In genomic region chr13:33541962-33542308, GRCh38 we compare ENCODE assay signal across 8 cellular contexts.
DNase-seq lines count a peak whose midpoint lies in the region; ATAC-seq, FAIRE-seq and TF ChIP-seq lines count a peak whose summit lies in the region.

No MANE protein-coding gene starts in this region.

- peaks cover 58% of the 10 kb centered on the region for H3K4me1 Mint-ChIP-seq in activated CD4-positive, alpha-beta T cell treated with anti-CD3 and anti-CD28 coated beads for 36 hours
- H3K4me1 Mint-ChIP-seq in activated naive CD8-positive, alpha-beta T cell treated with anti-CD3 and anti-CD28 coated beads, Interleukin-2, amount 10 ng/mL, durations not matched to agents 7 days and 5 days, result peaks cover 23% of the 10 kb centered on the region

- no peak for TF ChIP-seq CTCF in kidney (IDR thresholded peaks at IDR 0.05; ENCODE audit: borderline replicate concordance, extremely low read depth, insufficient read depth)

- H3K27ac Mint-ChIP-seq in activated CD4-positive, alpha-beta T cell treated with anti-CD3 and anti-CD28 coated beads for 36 hours, result peak overlapping the region; percentile 96
- peak overlapping the region; percentile 96 for H3K27ac Mint-ChIP-seq in activated naive CD8-positive, alpha-beta T cell treated with anti-CD3 and anti-CD28 coated beads, Interleukin-2, amount 10 ng/mL, durations not matched to agents 7 days and 5 days

- POLR2A ChIA-PET in activated CD4-positive, alpha-beta T cell treated with anti-CD3 and anti-CD28 coated beads for 36 hours (lab: Charles Lee), result no interaction called here
- POLR2A ChIA-PET in activated naive CD8-positive, alpha-beta T cell treated with anti-CD3 and anti-CD28 coated beads, Interleukin-2, amount 10 ng/mL, durations not matched to agents 7 days and 5 days (lab: Charles Lee), result interaction anchor here (1.0 kb wide), 1 partner anchor 276 kb away, joined by 3 read pairs; the partner anchor contains the start of gene RFC3

- no peaks in the 10 kb centered on the region for H3K27me3 Mint-ChIP-seq in activated CD4-positive, alpha-beta T cell treated with anti-CD3 and anti-CD28 coated beads for 36 hours
- H3K27me3 Mint-ChIP-seq in activated naive CD8-positive, alpha-beta T cell treated with anti-CD3 and anti-CD28 coated beads, Interleukin-2, amount 10 ng/mL, durations not matched to agents 7 days and 5 days, result no peaks in the 10 kb centered on the region

- intact Hi-C loops in activated CD4-positive, alpha-beta T cell treated with anti-CD3 and anti-CD28 coated beads for 36 hours (cut with DNase I, micrococcal nuclease), result loop anchor here (1.0 to 10.0 kb wide), 24 partner anchors 70 to 1620 kb away; partner anchors contain the start of genes N4BP2L2 (in 2 of the 2), RFC3 (in 2 of the 2), BRCA2 (in 1 of the 2) and KL (in 1 of the 2)
- intact Hi-C loops in kidney (cut with DNase I), result no loop called here

- peaks cover 11% of the 10 kb centered on the region for H3K36me3 Mint-ChIP-seq in activated CD4-positive, alpha-beta T cell treated with anti-CD3 and anti-CD28 coated beads for 36 hours (ENCODE audit: low read depth)
- peaks cover 7% of the 10 kb centered on the region for H3K36me3 Mint-ChIP-seq in activated naive CD8-positive, alpha-beta T cell treated with anti-CD3 and anti-CD28 coated beads, Interleukin-2, amount 10 ng/mL, durations not matched to agents 7 days and 5 days

- H3K36me3 ChIP-seq in kidney (ENCODE audit: control insufficient read depth in 1 of 2, insufficient read depth in 2 of 2, low read length in 2 of 2), result no peaks in the 10 kb centered on the region

- H3K27ac ChIP-seq in kidney (ENCODE audit: low read depth in 2 of 2, low read length in 2 of 2) (peak overlapping the region; percentile 96 to 99), temporal lobe (ENCODE audit: low read depth, low read length) (peak overlapping the region; percentile 100)

- ATAC-seq in activated CD4-positive, alpha-beta T cell treated with anti-CD3 and anti-CD28 coated beads for 36 hours, result no peak
- ATAC-seq in activated naive CD8-positive, alpha-beta T cell treated with anti-CD3 and anti-CD28 coated beads, Interleukin-2, amount 10 ng/mL, durations not matched to agents 7 days and 5 days (ENCODE audit: low read depth), result no peak
- ATAC-seq in HG03565 (IDR thresholded peaks at IDR 0.05; ENCODE audit: unreplicated experiment), result no peak
- no peak for ATAC-seq in HG03432 (IDR thresholded peaks at IDR 0.05; ENCODE audit: unreplicated experiment)

- peaks cover 4% of the 10 kb centered on the region for H3K9me3 Mint-ChIP-seq in activated CD4-positive, alpha-beta T cell treated with anti-CD3 and anti-CD28 coated beads for 36 hours (ENCODE audit: low read depth)
- peaks cover 4% of the 10 kb centered on the region for H3K9me3 Mint-ChIP-seq in activated naive CD8-positive, alpha-beta T cell treated with anti-CD3 and anti-CD28 coated beads, Interleukin-2, amount 10 ng/mL, durations not matched to agents 7 days and 5 days

- peak overlapping the region; percentile 60 to 96 for H3K9ac ChIP-seq in kidney (ENCODE audit: low read length in 2 of 2)

- no peak for DNase-seq in activated CD4-positive, alpha-beta T cell treated with anti-CD3 and anti-CD28 coated beads for 36 hours
- DNase-seq in activated CD4-positive, alpha-beta T cell treated with anti-CD3 and anti-CD28 coated beads, Interleukin-2, amount 50 U/mL, for 4 hours, result no peak
- DNase-seq in activated naive CD8-positive, alpha-beta T cell treated with anti-CD3 and anti-CD28 coated beads, Interleukin-2, amount 10 ng/mL, durations not matched to agents 7 days and 5 days, result no peak
- DNase-seq in kidney (no peak), C1 segment of cervical spinal cord (lab: John Stamatoyannopoulos, UW) (no peak)

- CTCF ChIA-PET in activated CD4-positive, alpha-beta T cell treated with anti-CD3 and anti-CD28 coated beads for 36 hours (lab: Charles Lee), result no interaction called here

- peak overlapping the region; percentile 82 for H3K4me3 Mint-ChIP-seq in activated CD4-positive, alpha-beta T cell treated with anti-CD3 and anti-CD28 coated beads for 36 hours
- H3K4me3 Mint-ChIP-seq in activated naive CD8-positive, alpha-beta T cell treated with anti-CD3 and anti-CD28 coated beads, Interleukin-2, amount 10 ng/mL, durations not matched to agents 7 days and 5 days, result peak overlapping the region; percentile 85

- H3K4me1 ChIP-seq in kidney (ENCODE audit: control insufficient read depth in 1 of 2, insufficient read depth in 1 of 2, low read depth in 1 of 2, low read length in 2 of 2), result peaks cover 8% of the 10 kb centered on the region in 2 donors

- FAIRE-seq in kidney (lab: Jason Lieb, UNC), result peak; percentile 19

- no peaks in the 10 kb centered on the region for H3K9me3 ChIP-seq in kidney (ENCODE audit: control insufficient read depth in 1 of 2, low read length in 2 of 2)

- H3K4me3 ChIP-seq in kidney (ENCODE audit: low read length in 2 of 2), result peak overlapping the region; percentile 67 to 77
